In genomic region chr2:96868555-96869280, GRCh38 we compare ENCODE assay signal across 2 cellular contexts.
A peak's percentile ranks its signal among the peaks of the same experiment; 100 is the strongest.
TF ChIP-seq lines count a peak whose summit lies in the region.

No MANE protein-coding gene starts in this region.

TF ChIP-seq in A549, 52 proteins besides CTCF, POLR2A, EP300 and RAD21:
- TF ChIP-seq BCL3 (IDR thresholded peaks at IDR 0.05) (peak; percentile 26; the same call in 1 of the 3 replicates), HMGXB4 (CRISPR knock-in tag; IDR thresholded peaks at IDR 0.05; ENCODE audit: borderline replicate concordance) (peak; percentile 87; the same call in 1 of the 2 replicates), CEBPB (IDR thresholded peaks at IDR 0.05) (peak in 1 of 2 experiments; percentile 80; a peak in 3 of 4 replicates), KDM5A (IDR thresholded peaks at IDR 0.05) (0 out of 2 replicates have a peak, but pooled peaks have one; percentile 19), SMC3 (IDR thresholded peaks at IDR 0.05) (peak; percentile 37; the same call in 1 of the 3 replicates), JUN (IDR thresholded peaks at IDR 0.05) (peak; percentile 54 to 65; a peak in 4 of 5 replicates), ELK1 (IDR thresholded peaks at IDR 0.05; ENCODE audit: low read depth, low read length) (no peak), FOSB (CRISPR knock-in tag; IDR thresholded peaks at IDR 0.05) (no peak), MAX (IDR thresholded peaks at IDR 0.05) (peak; percentile 65; the same call in 1 of the 2 replicates), EHF (CRISPR knock-in tag; IDR thresholded peaks at IDR 0.05) (no peak), SREBF2 (IDR thresholded peaks at IDR 0.05) (no peak), ZFP36 (IDR thresholded peaks at IDR 0.05; ENCODE audit: borderline replicate concordance, partially characterized antibody) (no peak), RARB (CRISPR knock-in tag; IDR thresholded peaks at IDR 0.05) (no peak)

TF ChIP-seq in GM12891, 5 proteins besides CTCF, POLR2A, EP300 and RAD21:
- TF ChIP-seq PAX5 (IDR thresholded peaks at IDR 0.05; ENCODE audit: insufficient read depth, low read length, severe bottlenecking) (no peak), POLR2AphosphoS5 (IDR thresholded peaks at IDR 0.05; ENCODE audit: low read depth, low read length) (peak; percentile 74)
